13 cellular contexts compared by ENCODE assay signal in genomic region chr2:241800198-241800903, GRCh38. TPM values are rescaled to one million over a fixed set of nuclear protein-coding genes. Genes with fewer than 3 reads are reported as not detected.
A peak's percentile ranks its signal among the peaks of the same experiment; 100 is the strongest.
DNase-seq lines count a peak whose midpoint lies in the region; ATAC-seq, FAIRE-seq and TF ChIP-seq lines count a peak whose summit lies in the region.
"Not testable (repeated sequence)": the region's sequence is repeated elsewhere in the genome, so short reads cannot be mapped to it uniquely, and the experiment has no call there.
"Had no signal": no experiment of that assay in that cellular context is flagged by ENCODE, and none has a peak within 500 bp of the region (broad histone marks: within the 10 kb centered on the region; RNA-seq: fewer than 3 reads in every experiment).

No MANE protein-coding gene starts in this region.

- not testable (repeated sequence) for ATAC-seq in activated T-cell treated with anti-CD3 and anti-CD28 coated beads, Interleukin-2, amount 50 U/mL, for 4 hours; Right ventricle myocardium inferior; HepG2

- not testable (repeated sequence) for H3K36me3 ChIP-seq in WERI-Rb-1; HepG2 (replicated peaks in 1 of 2; ENCODE audit: control insufficient read depth in 1 of 2, insufficient read depth in 2 of 2, low read length in 2 of 2); osteoblast (ENCODE audit: insufficient read depth, low read length)

- TF ChIP-seq EP300 in HepG2 (IDR thresholded peaks at IDR 0.05; ENCODE audit: low read depth in 2 of 2, low read length in 2 of 2); HepG2 (CRISPR knock-in tag; IDR thresholded peaks at IDR 0.05; ENCODE audit: borderline replicate concordance): not testable (repeated sequence)

- POLR2A ChIA-PET in HepG2 (lab: Yijun Ruan, JAX) = interaction anchor here (1.5 to 2.2 kb wide), 2 partner anchors 29 kb away, joined by 5 to 8 read pairs; no protein-coding TSS in a partner anchor

- peaks cover 31% of the 10 kb centered on the region for H3K4me1 ChIP-seq in HepG2 (ENCODE audit: insufficient read depth, low read length)
- not testable (repeated sequence) for H3K4me1 ChIP-seq in osteoblast (ENCODE audit: insufficient read depth, low read length)

- H3K27me3 Mint-ChIP-seq in activated T-cell treated with anti-CD3 and anti-CD28 coated beads, Interleukin-2, amount 50 U/mL, for 4 hours (ENCODE audit: low read depth) = not testable (repeated sequence)

- FAIRE-seq in GM12891 (lab: Jason Lieb, UNC) = peak; percentile 91
- FAIRE-seq in HepG2 (lab: Jason Lieb, UNC) = not testable (repeated sequence)

- H3K79me2 ChIP-seq in HepG2 (ENCODE audit: insufficient read depth, low read length); osteoblast (ENCODE audit: insufficient read depth, low read length): not testable (repeated sequence)

- TF ChIP-seq POLR2A in GM12891 (IDR thresholded peaks at IDR 0.05; ENCODE audit: low read depth, low read length); HepG2 (IDR thresholded peaks at IDR 0.05; ENCODE audit: insufficient read depth in 1 of 2, low read depth in 2 of 2, low read length in 2 of 2): not testable (repeated sequence)

- not testable (repeated sequence) for H3K4me1 Mint-ChIP-seq in activated T-cell treated with anti-CD3 and anti-CD28 coated beads, Interleukin-2, amount 50 U/mL, for 4 hours (ENCODE audit: low read depth)

- not testable (repeated sequence) for H3K4me3 Mint-ChIP-seq in activated T-cell treated with anti-CD3 and anti-CD28 coated beads, Interleukin-2, amount 50 U/mL, for 4 hours

- not testable (repeated sequence) for H3K9me3 Mint-ChIP-seq in activated T-cell treated with anti-CD3 and anti-CD28 coated beads, Interleukin-2, amount 50 U/mL, for 4 hours

- TF ChIP-seq CTCF in WERI-Rb-1 (IDR thresholded peaks at IDR 0.05; ENCODE audit: low read depth, low read length); HepG2 (CRISPR knock-in tag; IDR thresholded peaks at IDR 0.05); osteoblast (IDR thresholded peaks at IDR 0.05; ENCODE audit: extremely low read depth, low read depth, low read length): not testable (repeated sequence)

- WGBS in HepG2 (ENCODE audit: low lambda C conversion rate) = 93% methylated on average over 35 of the region's 35 CpGs

- BruUV-seq in HepG2 (replicated peaks; lab: Mats Ljungman, UMichigan) = not testable (repeated sequence)

- intact Hi-C loops in Right ventricle myocardium inferior (cut with DNase I) = not testable (repeated sequence)
- intact Hi-C loops in HepG2 (cut with micrococcal nuclease; ENCODE audit: unreplicated experiment) = loop anchor here (5.0 kb wide), 1 partner anchor 973 kb away; no protein-coding TSS in a partner anchor

- not testable (repeated sequence) for H3K9me3 ChIP-seq in WERI-Rb-1 (ENCODE audit: severe bottlenecking); HepG2 (ENCODE audit: low read length); osteoblast (ENCODE audit: low read depth, low read length)

- TF ChIP-seq RAD21 in HepG2 (CRISPR knock-in tag; IDR thresholded peaks at IDR 0.05) = not testable (repeated sequence)

- peak overlapping the region; percentile 69; the same call in 1 of the 2 replicates for H3K4me2 ChIP-seq in HepG2 (ENCODE audit: low read depth, low read length)
- H3K4me2 ChIP-seq in osteoblast (ENCODE audit: insufficient read depth, low read length) = not testable (repeated sequence)

- not testable (repeated sequence) for DNase-seq in GM12891 (ENCODE audit: insufficient read length, low spot score); HepG2 (ENCODE audit: low spot score)
- DNase-seq in WERI-Rb-1 (peak; percentile 5), Right ventricle myocardium inferior (ENCODE audit: missing footprints) (peak; percentile 53), osteoblast (ENCODE audit: insufficient read length, low spot score, missing footprints) (peak; percentile 23)
- DNase-seq in activated T-cell treated with anti-CD3 and anti-CD28 coated beads, Interleukin-2, amount 50 U/mL, for 4 hours = peak; percentile 3
- DNase-seq in stimulated activated CD4-positive, alpha-beta T cell treated with anti-CD3 and anti-CD28 coated beads, Interleukin-4, amount 100 ng/mL, for 24 hours = peak; percentile 3

- in situ Hi-C loops in HepG2 (cut with HindIII; ENCODE audit: extremely low pct_ligation_motif_present, low pct_unique_long_range_greater_than_20kb) = not testable (repeated sequence)

- not testable (repeated sequence) for H4K20me1 ChIP-seq in HepG2 (ENCODE audit: insufficient read depth, low read length); osteoblast (ENCODE audit: insufficient read depth, low read length)

- not testable (repeated sequence) for H2AFZ ChIP-seq in HepG2 (ENCODE audit: low read length); osteoblast (ENCODE audit: low read length)

- CTCF ChIA-PET in HepG2 (lab: Yijun Ruan, JAX; ENCODE audit: low intra/inter-chr PET ratio, low total read pairs) = not testable (repeated sequence)

- not testable (repeated sequence) for H3K36me3 Mint-ChIP-seq in activated T-cell treated with anti-CD3 and anti-CD28 coated beads, Interleukin-2, amount 50 U/mL, for 4 hours (ENCODE audit: insufficient read depth)

- not testable (repeated sequence) for H3K4me3 ChIP-seq in WERI-Rb-1 (ENCODE audit: low read depth, low read length); HepG2 (replicated peaks in 1 of 3; ENCODE audit: insufficient read depth in 1 of 3, low read depth in 2 of 3, low read length in 3 of 3); osteoblast (ENCODE audit: insufficient read depth, low read length)

- H3K27ac ChIP-seq in WERI-Rb-1; HepG2 (ENCODE audit: extremely low read length, insufficient read depth, low read length); osteoblast (ENCODE audit: low read depth, low read length): not testable (repeated sequence)

- H3K9ac ChIP-seq in HepG2 (ENCODE audit: insufficient read depth, low read depth, low read length) = not testable (repeated sequence)

- not testable (repeated sequence) for H3K27me3 ChIP-seq in WERI-Rb-1 (ENCODE audit: insufficient read depth, low read depth, severe bottlenecking); HepG2 (ENCODE audit: control insufficient read depth in 1 of 2, insufficient read depth in 2 of 2, low read length in 2 of 2)
- peaks cover 35% of the 10 kb centered on the region for H3K27me3 ChIP-seq in osteoblast (ENCODE audit: insufficient read depth, low read length)

RNA-seq across cellular contexts. Expression of gene NEU4, which starts 8.6 kb away (rescaled TPM):
- 0.69 TPM for polyA plus RNA-seq in GM12891 (2012; ENCODE audit: low read depth, missing spikeins)
- total RNA-seq in activated T-cell treated with anti-CD3 and anti-CD28 coated beads, Interleukin-2, amount 50 U/mL, for 4 hours = under 1 TPM in 1 of 3 donors, not detected in 2; 0.65 TPM
- total RNA-seq in Right ventricle myocardium inferior (0.30 TPM), HepG2 (2016; rRNA removed; fragmentation: Illumina TruSeq; extraction: Trizol) (104 and 107 TPM in 2 replicates), osteoblast (not detected in 2 replicates)
- 27.0 and 30.1 TPM in 2 replicates for total RNA-seq in HepG2 (2016; cell fraction: cytosol; rRNA removed; fragmentation: Illumina TruSeq; extraction: Trizol; ENCODE audit: low read depth)
- total RNA-seq in HepG2 (2016; cell fraction: insoluble cytoplasmic fraction; rRNA removed; fragmentation: Illumina TruSeq; extraction: Trizol) = 108 and 118 TPM in 2 replicates
- 67.8 and 70.6 TPM in 2 replicates for total RNA-seq in HepG2 (2016; cell fraction: membrane; rRNA removed; fragmentation: Illumina TruSeq; extraction: Trizol)
- 43.9 and 53.0 TPM in 2 replicates for total RNA-seq in HepG2 (2016; cell fraction: nucleus; rRNA removed; fragmentation: Illumina TruSeq; extraction: Trizol)
- polyA plus RNA-seq in HepG2 (2011; rRNA removed) = 53.5 and 71.4 TPM in 2 replicates
- 52.8 and 126 TPM in 2 replicates for polyA plus RNA-seq in HepG2 (2011; cell fraction: cytosol; rRNA removed)
- 167 and 187 TPM in 2 replicates for polyA plus RNA-seq in HepG2 (2011; cell fraction: nucleus; rRNA removed)
- 34.5 and 40.6 TPM in 2 replicates for polyA plus RNA-seq in HepG2 (2012)
- 23.8 and 25.7 TPM in 2 replicates for polyA plus RNA-seq in HepG2 (2016; cell fraction: cytosol; fragmentation: Illumina TruSeq; extraction: Trizol; ENCODE audit: low read depth)
- 96.8 and 121 TPM in 2 replicates for polyA plus RNA-seq in HepG2 (2016; cell fraction: insoluble cytoplasmic fraction; fragmentation: Illumina TruSeq; extraction: Trizol; ENCODE audit: low read depth)
- 48.5 and 51.3 TPM in 2 replicates for polyA plus RNA-seq in HepG2 (2016; cell fraction: membrane; fragmentation: Illumina TruSeq; extraction: Trizol; ENCODE audit: low read depth)
- polyA plus RNA-seq in HepG2 (2016; cell fraction: nucleus; fragmentation: Illumina TruSeq; extraction: Trizol; ENCODE audit: insufficient read depth, low read depth) = 84.0 and 95.2 TPM in 2 replicates
- polyA minus RNA-seq in HepG2 (2011; rRNA and poly(A)+ RNA removed; ENCODE audit: low replicate concordance) = 114 TPM in 1 of 2 replicates, not detected in the other
- 45.5 and 50.7 TPM in 2 replicates for polyA minus RNA-seq in HepG2 (2011; cell fraction: cytosol; rRNA and poly(A)+ RNA removed)
- 32.4 and 35.0 TPM in 2 replicates for polyA minus RNA-seq in HepG2 (2011; cell fraction: nucleus; rRNA and poly(A)+ RNA removed)
- total RNA-seq: A172, B cell, HT1080 had no signal
- polyA plus RNA-seq: IgD-negative memory B cell had no signal

RNA-seq across cellular contexts. Expression of gene GAL3ST2, which starts 23.7 kb away (rescaled TPM):
- 0.21 TPM for polyA plus RNA-seq in GM12891 (2012; ENCODE audit: low read depth, missing spikeins)
- under 1 TPM in 2 of 3 donors, not detected in 1; 0.23 to 0.33 TPM for total RNA-seq in activated T-cell treated with anti-CD3 and anti-CD28 coated beads, Interleukin-2, amount 50 U/mL, for 4 hours
- not detected for total RNA-seq in Right ventricle myocardium inferior
- 0.20 and 0.72 TPM in 2 replicates for total RNA-seq in HepG2 (2016; rRNA removed; fragmentation: Illumina TruSeq; extraction: Trizol)
- total RNA-seq in HepG2 (2016; cell fraction: cytosol; rRNA removed; fragmentation: Illumina TruSeq; extraction: Trizol; ENCODE audit: low read depth) = 0.30 TPM in 1 of 2 replicates, not detected in the other
- total RNA-seq in HepG2 (2016; cell fraction: insoluble cytoplasmic fraction; rRNA removed; fragmentation: Illumina TruSeq; extraction: Trizol) = 0.32 and 0.36 TPM in 2 replicates
- 0.34 and 0.52 TPM in 2 replicates for total RNA-seq in HepG2 (2016; cell fraction: membrane; rRNA removed; fragmentation: Illumina TruSeq; extraction: Trizol)
- total RNA-seq in HepG2 (2016; cell fraction: nucleus; rRNA removed; fragmentation: Illumina TruSeq; extraction: Trizol) = 0.72 and 0.75 TPM in 2 replicates
- polyA plus RNA-seq in HepG2 (2011; rRNA removed) = 0.17 and 0.30 TPM in 2 replicates
- 0.14 and 0.27 TPM in 2 replicates for polyA plus RNA-seq in HepG2 (2011; cell fraction: cytosol; rRNA removed)
- polyA plus RNA-seq in HepG2 (2011; cell fraction: nucleus; rRNA removed) = 4.0 and 5.9 TPM in 2 replicates
- 0.87 and 1.1 TPM in 2 replicates for polyA plus RNA-seq in HepG2 (2012)
- 0.07 TPM in 1 of 2 replicates, not detected in the other for polyA plus RNA-seq in HepG2 (2016; cell fraction: cytosol; fragmentation: Illumina TruSeq; extraction: Trizol; ENCODE audit: low read depth)
- polyA plus RNA-seq in HepG2 (2016; cell fraction: insoluble cytoplasmic fraction; fragmentation: Illumina TruSeq; extraction: Trizol; ENCODE audit: low read depth) = 0.29 and 0.79 TPM in 2 replicates
- 0.31 and 0.40 TPM in 2 replicates for polyA plus RNA-seq in HepG2 (2016; cell fraction: membrane; fragmentation: Illumina TruSeq; extraction: Trizol; ENCODE audit: low read depth)
- 2.5 and 3.4 TPM in 2 replicates for polyA plus RNA-seq in HepG2 (2016; cell fraction: nucleus; fragmentation: Illumina TruSeq; extraction: Trizol; ENCODE audit: insufficient read depth, low read depth)
- 2.6 TPM in 1 of 2 replicates, not detected in the other for polyA minus RNA-seq in HepG2 (2011; rRNA and poly(A)+ RNA removed; ENCODE audit: low replicate concordance)
- 1.1 and 1.4 TPM in 2 replicates for polyA minus RNA-seq in HepG2 (2011; cell fraction: cytosol; rRNA and poly(A)+ RNA removed)
- polyA minus RNA-seq in HepG2 (2011; cell fraction: nucleus; rRNA and poly(A)+ RNA removed) = 1.9 and 2.1 TPM in 2 replicates
- 0.29 and 0.36 TPM in 2 replicates for total RNA-seq in osteoblast
- total RNA-seq: A172, B cell, HT1080 had no signal
- polyA plus RNA-seq: IgD-negative memory B cell had no signal

RNA-seq across cellular contexts. Expression of gene PDCD1, which starts 58.3 kb away (rescaled TPM):
- 8.4 TPM for polyA plus RNA-seq in GM12891 (2012; ENCODE audit: low read depth, missing spikeins)
- total RNA-seq in activated T-cell treated with anti-CD3 and anti-CD28 coated beads, Interleukin-2, amount 50 U/mL, for 4 hours = 100 to 1,000 TPM in 1 of 3 donors, 10 to 100 TPM in 2; 60.5 to 102 (median 77.3) TPM
- total RNA-seq in Right ventricle myocardium inferior (1.2 TPM), HepG2 (2016; rRNA removed; fragmentation: Illumina TruSeq; extraction: Trizol) (not detected in 2 replicates), osteoblast (not detected in 2 replicates)
- not detected in 2 replicates for total RNA-seq in HepG2 (2016; cell fraction: cytosol; rRNA removed; fragmentation: Illumina TruSeq; extraction: Trizol; ENCODE audit: low read depth)
- 0.11 TPM in 1 of 2 replicates, not detected in the other for total RNA-seq in HepG2 (2016; cell fraction: insoluble cytoplasmic fraction; rRNA removed; fragmentation: Illumina TruSeq; extraction: Trizol)
- total RNA-seq in HepG2 (2016; cell fraction: membrane; rRNA removed; fragmentation: Illumina TruSeq; extraction: Trizol) = 0.09 TPM in 1 of 2 replicates, not detected in the other
- 0.59 TPM in 1 of 2 replicates, not detected in the other for total RNA-seq in HepG2 (2016; cell fraction: nucleus; rRNA removed; fragmentation: Illumina TruSeq; extraction: Trizol)
- polyA plus RNA-seq in HepG2 (2011; rRNA removed) = 0.04 and 0.31 TPM in 2 replicates
- 0.15 and 0.24 TPM in 2 replicates for polyA plus RNA-seq in HepG2 (2011; cell fraction: cytosol; rRNA removed)
- 0.18 and 0.19 TPM in 2 replicates for polyA plus RNA-seq in HepG2 (2011; cell fraction: nucleus; rRNA removed)
- polyA plus RNA-seq in HepG2 (2012) = not detected in 2 replicates
- polyA plus RNA-seq in HepG2 (2016; cell fraction: cytosol; fragmentation: Illumina TruSeq; extraction: Trizol; ENCODE audit: low read depth) = 0.41 TPM in 1 of 2 replicates, not detected in the other
- polyA plus RNA-seq in HepG2 (2016; cell fraction: insoluble cytoplasmic fraction; fragmentation: Illumina TruSeq; extraction: Trizol; ENCODE audit: low read depth) = not detected in 2 replicates
- polyA plus RNA-seq in HepG2 (2016; cell fraction: membrane; fragmentation: Illumina TruSeq; extraction: Trizol; ENCODE audit: low read depth) = not detected in 2 replicates
- polyA plus RNA-seq in HepG2 (2016; cell fraction: nucleus; fragmentation: Illumina TruSeq; extraction: Trizol; ENCODE audit: insufficient read depth, low read depth) = not detected in 2 replicates
- polyA minus RNA-seq in HepG2 (2011; rRNA and poly(A)+ RNA removed; ENCODE audit: low replicate concordance) = 0.70 TPM in 1 of 2 replicates, not detected in the other
- polyA minus RNA-seq in HepG2 (2011; cell fraction: cytosol; rRNA and poly(A)+ RNA removed) = not detected in 2 replicates
- polyA minus RNA-seq in HepG2 (2011; cell fraction: nucleus; rRNA and poly(A)+ RNA removed) = not detected in 2 replicates
- total RNA-seq: A172, Caco-2, HFFc6, HT1080 had no signal

Comparison
In these comparisons a context has a peak if more than half of its experiments do, and no peak if none do; other contexts are left out.
1. RNA of gene NEU4, which starts 8.6 kb away (total RNA-seq): 27.0 to 118 TPM in HepG2; 0.30 TPM in Right ventricle myocardium inferior (single experiment), 0.65 TPM in activated T-cell treated with anti-CD3 and anti-CD28 coated beads, Interleukin-2, amount 50 U/mL, for 4 hours and not detected in osteoblast; every median in the first group is over 10 times any median in the second.
2. RNA of gene PDCD1, which starts 58.3 kb away (total RNA-seq): 60.5 to 102 TPM in activated T-cell treated with anti-CD3 and anti-CD28 coated beads, Interleukin-2, amount 50 U/mL, for 4 hours; 1.2 TPM in Right ventricle myocardium inferior (single experiment), 0.09 to 0.59 TPM in HepG2 and not detected in osteoblast; every median in the first group is over 10 times any median in the second.